In the genomic region with DNA sequence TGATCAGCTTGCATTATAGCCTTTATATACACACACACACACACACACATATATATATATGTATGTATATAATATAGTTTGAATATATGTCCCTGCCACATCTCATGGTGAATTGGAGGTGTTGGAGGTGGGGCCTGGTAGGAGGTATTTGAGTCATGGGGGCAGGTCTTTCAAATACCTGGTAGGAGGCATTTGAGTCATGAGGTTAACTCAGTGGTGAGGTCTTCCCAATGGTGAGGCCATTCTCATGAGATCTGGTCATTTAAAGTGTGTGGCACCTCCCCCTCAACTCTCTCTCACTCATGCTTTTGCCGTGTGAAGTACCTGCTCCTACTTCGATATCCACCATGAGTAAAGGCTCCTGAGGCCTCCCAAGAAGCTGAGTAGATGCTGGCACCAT, we compare ENCODE assay signal across 34 cellular contexts.
"Had no signal": no experiment of that assay in that cellular context is flagged by ENCODE, and none has a peak within 500 bp of the region (broad histone marks: within the 10 kb centered on the region; RNA-seq: fewer than 3 reads in every experiment).

No MANE protein-coding gene starts in this region.

- FAIRE-seq: astrocyte, TTC549 had no signal

- H3K27me3 Mint-ChIP-seq: activated naive CD4-positive, alpha-beta T cell treated with anti-CD3 and anti-CD28 coated beads, Interleukin-2, amount 10 ng/mL, durations not matched to agents 7 days and 5 days; activated naive CD4-positive, alpha-beta T cell treated with anti-CD3 and anti-CD28 coated beads, Interleukin-2, amount 50 U/mL, for 24 hours had no signal

- H3K36me3 Mint-ChIP-seq: activated CD4-positive, alpha-beta memory T cell treated with anti-CD3 and anti-CD28 coated beads for 36 hours; activated naive CD4-positive, alpha-beta T cell treated with anti-CD3 and anti-CD28 coated beads, Interleukin-2, amount 10 ng/mL, durations not matched to agents 7 days and 5 days; activated naive CD4-positive, alpha-beta T cell treated with anti-CD3 and anti-CD28 coated beads, Interleukin-2, amount 50 U/mL, for 24 hours; activated naive CD8-positive, alpha-beta T cell treated with anti-CD3 and anti-CD28 coated beads for 36 hours had no signal

- H3K4me3 Mint-ChIP-seq: activated B cell treated with CpG ODN at 0.5 μM for 24 hours; activated CD4-positive, alpha-beta memory T cell treated with anti-CD3 and anti-CD28 coated beads for 36 hours; activated CD4-positive, alpha-beta T cell treated with anti-CD3 and anti-CD28 coated beads, Interleukin-2, amount 10 ng/mL, durations not matched to agents 7 days and 5 days; activated naive CD4-positive, alpha-beta T cell treated with anti-CD3 and anti-CD28 coated beads, Interleukin-2, amount 10 ng/mL, durations not matched to agents 7 days and 5 days; activated naive CD4-positive, alpha-beta T cell treated with anti-CD3 and anti-CD28 coated beads, Interleukin-2, amount 50 U/mL, for 24 hours; activated naive CD8-positive, alpha-beta T cell treated with anti-CD3 and anti-CD28 coated beads for 36 hours; activated T-helper 1 cell treated with anti-CD3 and anti-CD28 coated beads, Interleukin-12 subunit alpha, Interleukin-12 subunit beta, Interleukin-2, Interleukin-4 antibody, amounts not matched to agents 30 ng/mL and 10 ng/mL and 1 ng/mL, durations not matched to agents 14 hours and 24 hours and 36 hours; activated T-helper 17 cell treated with anti-CD3 and anti-CD28 coated beads, Interleukin-2, amount 50 U/mL, for 72 hours; T-helper 1 cell treated with Interleukin-12 subunit alpha and Interleukin-12 subunit beta and Interleukin-4 antibody, amounts not matched to agents 30 μg/mL and 1 μg/mL, for 36 hours; T-helper 2 cell treated with Interferon-gamma antibody and Interleukin-4, amounts not matched to agents 5 μg/mL and 100 μg/mL, for 36 hours had no signal

- H3K9me3 ChIP-seq: adrenal gland, body of pancreas, breast epithelium had no signal

- H3K27ac Mint-ChIP-seq: activated B cell treated with CpG ODN at 0.5 μM for 24 hours; activated CD4-positive, alpha-beta memory T cell treated with anti-CD3 and anti-CD28 coated beads for 36 hours; activated CD4-positive, alpha-beta T cell treated with anti-CD3 and anti-CD28 coated beads, Interleukin-2, amount 10 ng/mL, durations not matched to agents 7 days and 5 days; activated naive CD4-positive, alpha-beta T cell treated with anti-CD3 and anti-CD28 coated beads, Interleukin-2, amount 10 ng/mL, durations not matched to agents 7 days and 5 days; activated naive CD4-positive, alpha-beta T cell treated with anti-CD3 and anti-CD28 coated beads, Interleukin-2, amount 50 U/mL, for 24 hours; activated naive CD8-positive, alpha-beta T cell treated with anti-CD3 and anti-CD28 coated beads for 36 hours; activated T-helper 1 cell treated with anti-CD3 and anti-CD28 coated beads, Interleukin-12 subunit alpha, Interleukin-12 subunit beta, Interleukin-2, Interleukin-4 antibody, amounts not matched to agents 30 ng/mL and 10 ng/mL and 1 ng/mL, durations not matched to agents 14 hours and 24 hours and 36 hours; activated T-helper 17 cell treated with anti-CD3 and anti-CD28 coated beads, Interleukin-2, amount 50 U/mL, for 72 hours; T-helper 1 cell treated with Interleukin-12 subunit alpha and Interleukin-12 subunit beta and Interleukin-4 antibody, amounts not matched to agents 30 μg/mL and 1 μg/mL, for 36 hours; T-helper 2 cell treated with Interferon-gamma antibody and Interleukin-4, amounts not matched to agents 5 μg/mL and 100 μg/mL, for 36 hours had no signal

- ATAC-seq: activated T-helper 17 cell treated with anti-CD3 and anti-CD28 coated beads, Interleukin-2, amount 50 U/mL, for 72 hours; body of pancreas had no signal

- H3K4me1 Mint-ChIP-seq: activated B cell treated with CpG ODN at 0.5 μM for 24 hours; activated CD4-positive, alpha-beta T cell treated with anti-CD3 and anti-CD28 coated beads, Interleukin-2, amount 10 ng/mL, durations not matched to agents 7 days and 5 days; activated naive CD4-positive, alpha-beta T cell treated with anti-CD3 and anti-CD28 coated beads, Interleukin-2, amount 10 ng/mL, durations not matched to agents 7 days and 5 days; activated naive CD4-positive, alpha-beta T cell treated with anti-CD3 and anti-CD28 coated beads, Interleukin-2, amount 50 U/mL, for 24 hours; activated T-helper 17 cell treated with anti-CD3 and anti-CD28 coated beads, Interleukin-2, amount 50 U/mL, for 72 hours had no signal

- H3K36me3 ChIP-seq: adrenal gland, brain microvascular endothelial cell, breast epithelium had no signal

- DNase-seq: activated B cell treated with CpG ODN at 0.5 μM for 24 hours; activated CD4-positive, alpha-beta memory T cell treated with anti-CD3 and anti-CD28 coated beads for 36 hours; activated CD4-positive, alpha-beta T cell treated with anti-CD3 and anti-CD28 coated beads for 48 hours; activated CD4-positive, alpha-beta T cell treated with anti-CD3 and anti-CD28 coated beads, Interleukin-2, amount 10 ng/mL, durations not matched to agents 7 days and 5 days; activated CD4-positive, alpha-beta T cell treated with anti-CD3 and anti-CD28 coated beads, Interleukin-2, amount 50 U/mL, for 4 hours; activated CD4-positive, CD25-positive, alpha-beta regulatory T cell treated with anti-CD3 and anti-CD28 coated beads, Interleukin-2, amount 50 U/mL, for 72 hours; activated CD8-positive, alpha-beta memory T cell treated with anti-CD3 and anti-CD28 coated beads, Interleukin-2, amount 50 U/mL, for 4 hours; activated effector memory CD4-positive, alpha-beta T cell treated with anti-CD3 and anti-CD28 coated beads, Interleukin-2, amount 50 U/mL, for 16 hours; activated gamma-delta T cell treated with Interleukin-2 at 50 U/mL for 16 hours; activated naive CD4-positive, alpha-beta T cell; activated naive CD4-positive, alpha-beta T cell treated with anti-CD3 and anti-CD28 coated beads, Interleukin-2, amount 10 ng/mL, durations not matched to agents 7 days and 5 days; activated naive CD8-positive, alpha-beta T cell treated with anti-CD3 and anti-CD28 coated beads for 36 hours; activated T-cell treated with anti-CD3 and anti-CD28 coated beads for 4 hours; activated T-cell treated with anti-CD3 and anti-CD28 coated beads, Interleukin-2, amount 50 U/mL, for 1 hour; activated T-cell treated with anti-CD3 and anti-CD28 coated beads, Interleukin-2, amount 50 U/mL, for 48 hours; adrenal gland; amniotic stem cell; aorta; body of pancreas; brain microvascular endothelial cell; central memory CD4-positive, alpha-beta T cell; SW 1271; T-helper 1 cell; T-helper 2 cell; T-helper 9 cell had no signal

- H3K4me3 ChIP-seq: adrenal gland, body of pancreas, breast epithelium had no signal

- H3K27me3 ChIP-seq: adrenal gland, body of pancreas, brain microvascular endothelial cell, breast epithelium had no signal

- H3K27ac ChIP-seq: adrenal gland, body of pancreas, brain microvascular endothelial cell, breast epithelium, VCaP had no signal

- H3K9me3 Mint-ChIP-seq: activated B cell treated with CpG ODN at 0.5 μM for 24 hours; activated CD4-positive, alpha-beta memory T cell treated with anti-CD3 and anti-CD28 coated beads for 36 hours; activated CD4-positive, alpha-beta T cell treated with anti-CD3 and anti-CD28 coated beads, Interleukin-2, amount 10 ng/mL, durations not matched to agents 7 days and 5 days; activated naive CD4-positive, alpha-beta T cell treated with anti-CD3 and anti-CD28 coated beads, Interleukin-2, amount 10 ng/mL, durations not matched to agents 7 days and 5 days; activated naive CD4-positive, alpha-beta T cell treated with anti-CD3 and anti-CD28 coated beads, Interleukin-2, amount 50 U/mL, for 24 hours; activated naive CD8-positive, alpha-beta T cell treated with anti-CD3 and anti-CD28 coated beads for 36 hours; activated T-helper 1 cell treated with anti-CD3 and anti-CD28 coated beads, Interleukin-12 subunit alpha, Interleukin-12 subunit beta, Interleukin-2, Interleukin-4 antibody, amounts not matched to agents 30 ng/mL and 10 ng/mL and 1 ng/mL, durations not matched to agents 14 hours and 24 hours and 36 hours; T-helper 1 cell treated with Interleukin-12 subunit alpha and Interleukin-12 subunit beta and Interleukin-4 antibody, amounts not matched to agents 30 μg/mL and 1 μg/mL, for 36 hours; T-helper 2 cell treated with Interferon-gamma antibody and Interleukin-4, amounts not matched to agents 5 μg/mL and 100 μg/mL, for 36 hours had no signal

- H3K4me1 ChIP-seq: adrenal gland, body of pancreas, breast epithelium had no signal
